Comparison of ENCODE assay signal across 1 cellular context in genomic region chr2:249538-250042, GRCh38.
TF ChIP-seq lines count a peak whose summit lies in the region.

No MANE protein-coding gene starts in this region.

TF ChIP-seq in HepG2, 621 proteins besides CTCF, POLR2A, EP300 and RAD21 (continued from another document and continues in another):
- TF ChIP-seq ZBTB37 (CRISPR knock-in tag; IDR thresholded peaks at IDR 0.05) = no peak; the same call in 1 of the 2 replicates
- TF ChIP-seq ZBTB4 (CRISPR knock-in tag; IDR thresholded peaks at IDR 0.05; ENCODE audit: borderline replicate concordance) = peak; percentile 79; the same call in 1 of the 2 replicates
- no peak for TF ChIP-seq NPAS2 (CRISPR knock-in tag; IDR thresholded peaks at IDR 0.05; ENCODE audit: borderline replicate concordance)
- TF ChIP-seq NR2F1 (CRISPR knock-in tag; IDR thresholded peaks at IDR 0.05) = peak; percentile 77 to 82
- TF ChIP-seq NR2F6 (IDR thresholded peaks at IDR 0.05) = peak; percentile 96
- TF ChIP-seq NR2F6 (CRISPR knock-in tag; IDR thresholded peaks at IDR 0.05) = peak; percentile 97
- TF ChIP-seq SIX4 (CRISPR knock-in tag; IDR thresholded peaks at IDR 0.05) = peak; percentile 41; the same call in 1 of the 2 replicates
- TF ChIP-seq FLYWCH1 (CRISPR knock-in tag; IDR thresholded peaks at IDR 0.05) = no peak
- TF ChIP-seq DR1 (CRISPR knock-in tag; IDR thresholded peaks at IDR 0.05) = no peak
- TF ChIP-seq HBP1 (CRISPR knock-in tag; IDR thresholded peaks at IDR 0.05; ENCODE audit: low read depth) = peak; percentile 67; the same call in 1 of the 2 replicates
- peak; percentile 46; the same call in 1 of the 2 replicates for TF ChIP-seq ZNF362 (CRISPR knock-in tag; IDR thresholded peaks at IDR 0.05; ENCODE audit: borderline replicate concordance)
- TF ChIP-seq ZNF280B (CRISPR knock-in tag; IDR thresholded peaks at IDR 0.05; ENCODE audit: borderline replicate concordance) = no peak
- TF ChIP-seq RORA (CRISPR knock-in tag; IDR thresholded peaks at IDR 0.05) = no peak
- no peak for TF ChIP-seq ZNF451 (CRISPR knock-in tag; IDR thresholded peaks at IDR 0.05)
- TF ChIP-seq NFAT5 (CRISPR knock-in tag; IDR thresholded peaks at IDR 0.05) = no peak
- peak; percentile 91 for TF ChIP-seq NR2F2 (IDR thresholded peaks at IDR 0.05; ENCODE audit: borderline replicate concordance, low read depth)
- no peak for TF ChIP-seq MAFK (conservative IDR thresholded peaks at IDR 0.05 in 1 of 2, IDR thresholded peaks at IDR 0.05 in 1 of 2; ENCODE audit: low read length in 2 of 2)
- TF ChIP-seq POGZ (CRISPR knock-in tag; IDR thresholded peaks at IDR 0.05) = peak; percentile 92
- TF ChIP-seq TMF1 (CRISPR knock-in tag; IDR thresholded peaks at IDR 0.05; ENCODE audit: low read depth) = no peak
- TF ChIP-seq HMGXB4 (CRISPR knock-in tag; IDR thresholded peaks at IDR 0.05; ENCODE audit: borderline replicate concordance in 1 of 2, low read depth in 1 of 2) = peak; percentile 63 to 76; a peak in 3 of 4 replicates
- TF ChIP-seq ZNF318 (CRISPR knock-in tag; IDR thresholded peaks at IDR 0.05) = peak; percentile 89; the same call in 1 of the 2 replicates
- no peak for TF ChIP-seq EEA1 (CRISPR knock-in tag; IDR thresholded peaks at IDR 0.05; ENCODE audit: borderline replicate concordance)
- TF ChIP-seq AHR (CRISPR knock-in tag; IDR thresholded peaks at IDR 0.05) = peak; percentile 74; the same call in 1 of the 2 replicates
- no peak for TF ChIP-seq JDP2 (CRISPR knock-in tag; IDR thresholded peaks at IDR 0.05; ENCODE audit: borderline replicate concordance)
- no peak for TF ChIP-seq EHMT2 (IDR thresholded peaks at IDR 0.05; ENCODE audit: borderline replicate concordance, low read depth, low read length)
